ENCODE assay signal across 11 cellular contexts in the genomic region with DNA sequence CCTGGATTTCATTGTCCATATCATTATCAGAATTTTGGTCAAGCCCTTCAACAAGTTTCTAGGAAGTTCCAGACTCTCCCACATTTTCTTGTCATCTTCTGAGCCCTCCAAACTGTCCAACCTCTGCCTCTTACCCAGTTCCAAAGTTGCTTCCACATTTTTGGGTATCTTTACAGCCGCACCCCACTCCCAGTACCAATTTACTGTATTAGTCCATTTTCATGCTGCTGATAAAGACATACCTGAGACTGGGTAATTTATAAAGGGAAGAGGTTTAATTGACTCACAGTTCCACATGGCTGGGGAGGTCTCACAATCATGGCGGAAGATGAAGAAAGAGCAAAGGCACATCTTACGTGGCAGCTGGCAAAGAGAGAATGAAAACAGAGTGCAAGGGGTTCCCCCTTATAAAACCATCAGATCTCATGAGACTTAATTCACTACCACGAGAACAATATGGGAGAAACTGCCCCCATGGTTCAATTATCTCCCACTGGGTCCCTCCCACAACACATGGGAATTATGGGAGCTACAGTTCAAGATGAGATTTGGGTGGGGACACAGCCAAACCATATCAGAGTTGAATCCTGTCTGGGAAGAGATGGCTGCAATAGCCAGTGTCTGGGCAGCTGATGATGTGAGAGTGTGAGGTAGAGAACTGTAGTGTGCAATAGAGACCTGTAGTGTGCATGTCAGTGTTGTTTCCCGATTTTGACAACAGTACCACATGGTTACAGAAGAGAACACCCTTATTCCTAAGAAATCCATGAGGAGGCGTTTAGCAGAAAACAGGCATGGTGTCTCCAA. TPM values are rescaled to one million over a fixed set of nuclear protein-coding genes. Genes with fewer than 3 reads are reported as not detected.
DNase-seq lines count a peak whose midpoint lies in the region; ATAC-seq and TF ChIP-seq lines count a peak whose summit lies in the region.
"Not testable (repeated sequence)": the region's sequence is repeated elsewhere in the genome, so short reads cannot be mapped to it uniquely, and the experiment has no call there.
"Had no signal": no experiment of that assay in that cellular context is flagged by ENCODE, and none has a peak within 500 bp of the region (broad histone marks: within the 10 kb centered on the region; RNA-seq: fewer than 3 reads in every experiment).

No MANE protein-coding gene starts in this region.

- H3K9me3 Mint-ChIP-seq in CD14-positive monocyte: peaks cover 20 to 33% (median 26%) of the 10 kb centered on the region in 7 donors
- H3K9me3 Mint-ChIP-seq in activated CD4-positive, alpha-beta T cell treated with anti-CD3 and anti-CD28 coated beads for 36 hours (ENCODE audit: low read depth): peaks cover 16% of the 10 kb centered on the region
- H3K9me3 Mint-ChIP-seq in activated T-helper 17 cell treated with anti-CD3 and anti-CD28 coated beads, Interleukin-2, amount 50 U/mL, for 72 hours: not testable (repeated sequence)
- H3K9me3 Mint-ChIP-seq in activated naive CD8-positive, alpha-beta T cell treated with anti-CD3 and anti-CD28 coated beads, Interleukin-2, amount 10 ng/mL, durations not matched to agents 7 days and 5 days: peaks cover 24% of the 10 kb centered on the region
- peaks cover 14 to 40% (median 31%) of the 10 kb centered on the region in 7 donors for H3K9me3 Mint-ChIP-seq in naive B cell

- intact Hi-C loops in CD14-positive monocyte (cut with micrococcal nuclease): loop anchor here (5.0 kb wide), 2 partner anchors 33 to 47 kb away; a partner anchor contains a TSS
- intact Hi-C loops in activated CD4-positive, alpha-beta T cell treated with anti-CD3 and anti-CD28 coated beads for 36 hours (cut with DNase I, micrococcal nuclease): loop anchor here (2.0 to 5.0 kb wide), 2 partner anchors 33 to 35 kb away; a partner anchor contains a TSS
- intact Hi-C loops in posterior vena cava (cut with DNase I): not testable (repeated sequence)

- H3K4me1 Mint-ChIP-seq in CD14-positive monocyte (peaks cover 62% of the 10 kb centered on the region), naive B cell (peaks cover 18 to 36% (median 26%) of the 10 kb centered on the region in 3 donors)
- peaks cover 26% of the 10 kb centered on the region for H3K4me1 Mint-ChIP-seq in activated CD4-positive, alpha-beta T cell treated with anti-CD3 and anti-CD28 coated beads for 36 hours
- H3K4me1 Mint-ChIP-seq in activated T-helper 17 cell treated with anti-CD3 and anti-CD28 coated beads, Interleukin-2, amount 50 U/mL, for 72 hours: peaks cover 13% of the 10 kb centered on the region
- H3K4me1 Mint-ChIP-seq in activated naive CD8-positive, alpha-beta T cell treated with anti-CD3 and anti-CD28 coated beads, Interleukin-2, amount 10 ng/mL, durations not matched to agents 7 days and 5 days: peaks cover 20% of the 10 kb centered on the region

- ATAC-seq in activated CD4-positive, alpha-beta T cell treated with anti-CD3 and anti-CD28 coated beads for 36 hours: peak; percentile 55
- peak; percentile 59 for ATAC-seq in activated T-helper 17 cell treated with anti-CD3 and anti-CD28 coated beads, Interleukin-2, amount 50 U/mL, for 72 hours (replicated peaks)
- ATAC-seq in activated naive CD8-positive, alpha-beta T cell treated with anti-CD3 and anti-CD28 coated beads, Interleukin-2, amount 10 ng/mL, durations not matched to agents 7 days and 5 days (ENCODE audit: low read depth): not testable (repeated sequence)
- peak; percentile 37 to 54 for ATAC-seq in naive B cell (ENCODE audit: low read depth in 2 of 2)

- not testable (repeated sequence) for H3K27me3 Mint-ChIP-seq in CD14-positive monocyte (ENCODE audit: low read depth in 3 of 3); activated CD4-positive, alpha-beta T cell treated with anti-CD3 and anti-CD28 coated beads for 36 hours; activated T-helper 17 cell treated with anti-CD3 and anti-CD28 coated beads, Interleukin-2, amount 50 U/mL, for 72 hours; activated naive CD8-positive, alpha-beta T cell treated with anti-CD3 and anti-CD28 coated beads, Interleukin-2, amount 10 ng/mL, durations not matched to agents 7 days and 5 days; naive B cell

- TF ChIP-seq CTCF in CD14-positive monocyte (IDR thresholded peaks at IDR 0.05); NB4 (IDR thresholded peaks at IDR 0.05; ENCODE audit: low read depth, low read length): not testable (repeated sequence)

- H3K4me3 Mint-ChIP-seq in CD14-positive monocyte (peak overlapping the region; percentile 2 to 8), naive B cell (peak overlapping the region in 6 of 8 donors; percentile 42 to 84 (median 64))
- peak overlapping the region; percentile 53 for H3K4me3 Mint-ChIP-seq in activated CD4-positive, alpha-beta T cell treated with anti-CD3 and anti-CD28 coated beads for 36 hours
- peak overlapping the region; percentile 54 for H3K4me3 Mint-ChIP-seq in activated T-helper 17 cell treated with anti-CD3 and anti-CD28 coated beads, Interleukin-2, amount 50 U/mL, for 72 hours
- H3K4me3 Mint-ChIP-seq in activated naive CD8-positive, alpha-beta T cell treated with anti-CD3 and anti-CD28 coated beads, Interleukin-2, amount 10 ng/mL, durations not matched to agents 7 days and 5 days: peak overlapping the region; percentile 62

- POLR2A ChIA-PET in activated CD4-positive, alpha-beta T cell treated with anti-CD3 and anti-CD28 coated beads for 36 hours (lab: Charles Lee): not testable (repeated sequence)
- POLR2A ChIA-PET in activated naive CD8-positive, alpha-beta T cell treated with anti-CD3 and anti-CD28 coated beads, Interleukin-2, amount 10 ng/mL, durations not matched to agents 7 days and 5 days (lab: Charles Lee): interaction anchor here (1.9 kb wide), 1 partner anchor 15 kb away, joined by 5 read pairs; no protein-coding TSS in a partner anchor

- not testable (repeated sequence) for TF ChIP-seq POLR2A in NB4 (IDR thresholded peaks at IDR 0.05; ENCODE audit: extremely low read depth, insufficient read length)

- H3K27ac Mint-ChIP-seq in CD14-positive monocyte (peak overlapping the region; percentile 90 to 99 (median 98)), naive B cell (peak overlapping the region in 1 of 6 donors; percentile 39)
- peak overlapping the region; percentile 95 for H3K27ac Mint-ChIP-seq in activated CD4-positive, alpha-beta T cell treated with anti-CD3 and anti-CD28 coated beads for 36 hours
- peak overlapping the region; percentile 31 for H3K27ac Mint-ChIP-seq in activated T-helper 17 cell treated with anti-CD3 and anti-CD28 coated beads, Interleukin-2, amount 50 U/mL, for 72 hours
- H3K27ac Mint-ChIP-seq in activated naive CD8-positive, alpha-beta T cell treated with anti-CD3 and anti-CD28 coated beads, Interleukin-2, amount 10 ng/mL, durations not matched to agents 7 days and 5 days: peak overlapping the region; percentile 75

- CTCF ChIA-PET in activated CD4-positive, alpha-beta T cell treated with anti-CD3 and anti-CD28 coated beads for 36 hours (lab: Charles Lee): interaction anchor here (0.8 kb wide), 1 partner anchor 293 kb away, joined by 3 read pairs; no protein-coding TSS in a partner anchor

- H3K36me3 Mint-ChIP-seq in CD14-positive monocyte: peaks cover 51 to 65% of the 10 kb centered on the region in 2 donors
- peaks cover 43% of the 10 kb centered on the region for H3K36me3 Mint-ChIP-seq in activated CD4-positive, alpha-beta T cell treated with anti-CD3 and anti-CD28 coated beads for 36 hours (ENCODE audit: low read depth)
- not testable (repeated sequence) for H3K36me3 Mint-ChIP-seq in activated T-helper 17 cell treated with anti-CD3 and anti-CD28 coated beads, Interleukin-2, amount 50 U/mL, for 72 hours (ENCODE audit: low read depth)
- peaks cover 48% of the 10 kb centered on the region for H3K36me3 Mint-ChIP-seq in activated naive CD8-positive, alpha-beta T cell treated with anti-CD3 and anti-CD28 coated beads, Interleukin-2, amount 10 ng/mL, durations not matched to agents 7 days and 5 days
- H3K36me3 Mint-ChIP-seq in naive B cell: peaks cover 33 to 53% of the 10 kb centered on the region in 2 donors

- peak overlapping the region; percentile 17 for H3K4me3 ChIP-seq in NB4 (ENCODE audit: low read depth, low read length)

- not testable (repeated sequence) for DNase-seq in CD14-positive monocyte (ENCODE audit: low spot score); NB4 (ENCODE audit: low read depth); activated naive CD8-positive, alpha-beta T cell treated with anti-CD3 and anti-CD28 coated beads, Interleukin-2, amount 10 ng/mL, durations not matched to agents 7 days and 5 days; naive B cell
- peak; percentile 17 for DNase-seq in activated CD4-positive, alpha-beta T cell treated with anti-CD3 and anti-CD28 coated beads for 36 hours
- peak; percentile 3 for DNase-seq in posterior vena cava (ENCODE audit: low spot score)

RNA-seq across cellular contexts. Expression of a gene that starts 35.5 kb away (rescaled TPM):
- polyA plus RNA-seq in CD14-positive monocyte (10 to 100 TPM; 14.9 to 21.6 TPM), naive B cell (ENCODE audit: low read depth in 6 of 6) (10 to 100 TPM in 3 of 6 donors, 1 to 10 TPM in 3; 9.3 to 22.6 (median 10.3) TPM)
- 10 to 100 TPM in 1 of 2 experiments, 1 to 10 TPM in 1; 9.1 to 10.9 TPM for total RNA-seq in activated CD4-positive, alpha-beta T cell treated with anti-CD3 and anti-CD28 coated beads for 36 hours
- 1 to 10 TPM; 7.0 to 9.7 TPM for total RNA-seq in activated T-helper 17 cell treated with anti-CD3 and anti-CD28 coated beads, Interleukin-2, amount 50 U/mL, for 72 hours
- total RNA-seq in activated naive CD8-positive, alpha-beta T cell treated with anti-CD3 and anti-CD28 coated beads, Interleukin-2, amount 10 ng/mL, durations not matched to agents 7 days and 5 days: 10 to 100 TPM; 24.2 to 26.6 TPM
- total RNA-seq in posterior vena cava: 1 to 10 TPM; 4.7 to 7.2 TPM
- total RNA-seq: HT1080, MCF 10A had no signal

RNA-seq across cellular contexts. Expression of a gene that starts 36.0 kb away (rescaled TPM):
- polyA plus RNA-seq in CD14-positive monocyte: not detected
- total RNA-seq in activated CD4-positive, alpha-beta T cell treated with anti-CD3 and anti-CD28 coated beads for 36 hours: under 1 TPM in 1 of 2 experiments, not detected in 1; 0.05 TPM
- total RNA-seq in activated T-helper 17 cell treated with anti-CD3 and anti-CD28 coated beads, Interleukin-2, amount 50 U/mL, for 72 hours: not detected
- not detected for total RNA-seq in activated naive CD8-positive, alpha-beta T cell treated with anti-CD3 and anti-CD28 coated beads, Interleukin-2, amount 10 ng/mL, durations not matched to agents 7 days and 5 days
- not detected for polyA plus RNA-seq in naive B cell (ENCODE audit: low read depth in 6 of 6)
- total RNA-seq in posterior vena cava: not detected
- total RNA-seq: A172, GM23338, MCF 10A had no signal
- polyA plus RNA-seq: GM23338 had no signal

Comparison
In these comparisons a context has a peak if more than half of its experiments do, and no peak if none do; other contexts are left out.
1. H3K4me3 Mint-ChIP-seq: peak in every context shown above with its lines; median percentile 64 in naive B cell; 62 in activated naive CD8-positive, alpha-beta T cell treated with anti-CD3 and anti-CD28 coated beads, Interleukin-2, amount 10 ng/mL, durations not matched to agents 7 days and 5 days; 54 in activated T-helper 17 cell treated with anti-CD3 and anti-CD28 coated beads, Interleukin-2, amount 50 U/mL, for 72 hours; 53 in activated CD4-positive, alpha-beta T cell treated with anti-CD3 and anti-CD28 coated beads for 36 hours; 5 in CD14-positive monocyte.